In genomic region chr2:120189189-120189588, GRCh38 we compare ENCODE assay signal across 17 cellular contexts. TPM values are rescaled to one million over a fixed set of nuclear protein-coding genes. Genes with fewer than 3 reads are reported as not detected.
DNase-seq lines count a peak whose midpoint lies in the region; ATAC-seq and TF ChIP-seq lines count a peak whose summit lies in the region.
"Had no signal": no experiment of that assay in that cellular context is flagged by ENCODE, and none has a peak within 500 bp of the region (broad histone marks: within the 10 kb centered on the region; RNA-seq: fewer than 3 reads in every experiment).

No MANE protein-coding gene starts in this region.

- H3K4me1 ChIP-seq in Karpas-422 (ENCODE audit: low read length) (no peaks in the 10 kb centered on the region), A673 (ENCODE audit: insufficient read depth, low read length, poor library complexity, severe bottlenecking) (no peaks in the 10 kb centered on the region)
- H3K4me1 ChIP-seq: BLaER1, Caco-2 had no signal

- H3K4me2 ChIP-seq in Karpas-422 (ENCODE audit: low read depth, low read length, poor library complexity, severe bottlenecking): no peak overlapping the region
- H3K4me2 ChIP-seq: BLaER1, GM23338 had no signal

- no peak overlapping the region for H3K9ac ChIP-seq in Karpas-422 (ENCODE audit: low read length)
- H3K9ac ChIP-seq: BLaER1 had no signal

- H3K79me2 ChIP-seq in Karpas-422 (ENCODE audit: low read length): no peaks in the 10 kb centered on the region

- H3K27me3 ChIP-seq in Karpas-422 (ENCODE audit: low read length) (no peaks in the 10 kb centered on the region; the same call in 1 of the 2 replicates), A673 (replicated peaks; ENCODE audit: insufficient read depth, low read depth, low read length, poor library complexity) (no peaks in the 10 kb centered on the region)
- H3K27me3 ChIP-seq: BLaER1 had no signal

- no TSS peak for BruUV-seq in A673 (replicated peaks; lab: Mats Ljungman, UMichigan)

- H3K36me3 ChIP-seq in Karpas-422 (ENCODE audit: insufficient read depth, low read length): no peaks in the 10 kb centered on the region
- no peaks in the 10 kb centered on the region for H3K36me3 ChIP-seq in A673 (ENCODE audit: insufficient read depth, low read length, poor library complexity, severe bottlenecking)
- H3K36me3 ChIP-seq: BLaER1 had no signal

- no peaks in the 10 kb centered on the region for H3K9me3 ChIP-seq in Karpas-422 (ENCODE audit: low read length)
- peaks cover 7% of the 10 kb centered on the region for H3K9me3 ChIP-seq in A673 (ENCODE audit: low read depth, low read length, poor library complexity, severe bottlenecking)

- H4K20me1 ChIP-seq in Karpas-422 (ENCODE audit: insufficient read depth, low read depth, low read length): no peaks in the 10 kb centered on the region
- H4K20me1 ChIP-seq: BLaER1 had no signal

- no peak for TF ChIP-seq CTCF in A673 (conservative IDR thresholded peaks at IDR 0.05; ENCODE audit: low read depth, low read length)
- no peak for TF ChIP-seq CTCF in GM13977 (IDR thresholded peaks at IDR 0.05; ENCODE audit: extremely low read depth, insufficient read depth, missing control alignments)

- H3K9me2 ChIP-seq in Karpas-422 (replicated peaks; ENCODE audit: insufficient read depth, low read length): no peaks in the 10 kb centered on the region

- H3K4me3 ChIP-seq in Karpas-422 (ENCODE audit: low read length) (no peak overlapping the region), A673 (ENCODE audit: low read depth, low read length, poor library complexity, severe bottlenecking) (no peak overlapping the region)
- H3K4me3 ChIP-seq: BLaER1, GM23338 had no signal

- in situ Hi-C loops in Caki2 (cut with HindIII; ENCODE audit: low pct_unique_long_range_greater_than_20kb, low sequenced_read_pairs) (no loop called here), GM13977 (cut with MboI; ENCODE audit: low pct_unique_long_range_greater_than_20kb, low sequenced_read_pairs, unreplicated experiment) (no loop called here)

- H2AFZ ChIP-seq in Karpas-422 (ENCODE audit: low read length): no peak overlapping the region
- H2AFZ ChIP-seq: GM23338 had no signal

- H3K27ac ChIP-seq in Karpas-422 (ENCODE audit: low read length) (no peak overlapping the region), A673 (ENCODE audit: low read depth, low read length, poor library complexity, severe bottlenecking) (no peak overlapping the region)
- H3K27ac ChIP-seq: BLaER1, C4-2B had no signal

- ATAC-seq in esophagus mucosa (peak; percentile 68), HG03108 (IDR thresholded peaks at IDR 0.05; ENCODE audit: unreplicated experiment) (no peak)
- ATAC-seq: CD8-positive, alpha-beta T cell; GM23338; HCT116 had no signal

- POLR2A ChIA-PET in A673 (lab: Charles Lee; ENCODE audit: low non-redundant PET): no interaction called here

- CTCF ChIA-PET in A673 (lab: Charles Lee): no interaction called here

- intact Hi-C loops in A673 (cut with micrococcal nuclease; ENCODE audit: unreplicated experiment): no loop called here

- DNase-seq in Caki2 (ENCODE audit: low read depth) (peak; percentile 38), Karpas-422 (peak; percentile 21), kidney tubule cell (ENCODE audit: low spot score) (peak; percentile 74), A673 (ENCODE audit: low spot score) (no peak), GM13977 (ENCODE audit: low spot score) (no peak)
- DNase-seq: Caco-2; CD4-positive, CD25-positive, alpha-beta regulatory T cell; CD8-positive, alpha-beta T cell; DMS 273 treated with DMSO at 0.1 percent for 48 hours; DND-41; H9 had no signal

RNA-seq across cellular contexts. Expression of gene TMEM185B, which starts 34.0 kb away (rescaled TPM):
- total RNA-seq in Caki2 (2014; rRNA removed; shearing (Covaris generic); ENCODE audit: low replicate concordance): 36.1 and 38.3 TPM in 2 replicates
- total RNA-seq in Karpas-422 (2014; rRNA removed; shearing (Covaris generic); ENCODE audit: low replicate concordance): 12.9 and 13.0 TPM in 2 replicates
- total RNA-seq in esophagus mucosa (20.3 TPM), A673 (2021) (28.6 and 34.5 TPM in 2 replicates)

Comparison
In these comparisons a context has a peak if more than half of its experiments do, and no peak if none do; other contexts are left out.
1. DNase-seq: peak in Caki2 (single experiment), Karpas-422 (single experiment) and kidney tubule cell (single experiment); none in A673 (single experiment) and GM13977 (single experiment).